2 cellular contexts compared by ENCODE assay signal in genomic region chr12:8231049-8231448, GRCh38.
A peak's percentile ranks its signal among the peaks of the same experiment; 100 is the strongest.
TF ChIP-seq lines count a peak whose summit lies in the region.

No MANE protein-coding gene starts in this region.

TF ChIP-seq in GM12878, 131 proteins besides CTCF, POLR2A, EP300 and RAD21:
- peak; percentile 85 for TF ChIP-seq ZBTB40 (IDR thresholded peaks at IDR 0.05; ENCODE audit: borderline replicate concordance)
- peak; percentile 35; the same call in 1 of the 2 replicates for TF ChIP-seq RUNX3 (IDR thresholded peaks at IDR 0.05; ENCODE audit: low read length)

TF ChIP-seq in HepG2, 621 proteins besides CTCF, POLR2A, EP300 and RAD21:
- TF ChIP-seq ZBTB40 (IDR thresholded peaks at IDR 0.05), result peak; percentile 65
- TF ChIP-seq ZBTB40 (CRISPR knock-in tag; IDR thresholded peaks at IDR 0.05), result peak; percentile 96
